In genomic region chr10:73232887-73233286, GRCh38 we compare ENCODE assay signal across 1 cellular context.
TF ChIP-seq lines count a peak whose summit lies in the region.

No MANE protein-coding gene starts in this region.

TF ChIP-seq in K562, 482 proteins besides CTCF, POLR2A, EP300 and RAD21 (continued from another document and continues in another):
- TF ChIP-seq HMGXB4 (CRISPR knock-in tag; IDR thresholded peaks at IDR 0.05) (no peak), DEAF1 (CRISPR knock-in tag; IDR thresholded peaks at IDR 0.05) (peak; percentile 78), CTBP1 (IDR thresholded peaks at IDR 0.05; ENCODE audit: borderline replicate concordance) (peak; percentile 28; the same call in 1 of the 2 replicates), RCOR1 (IDR thresholded peaks at IDR 0.05; ENCODE audit: borderline replicate concordance in 1 of 2, low read depth in 2 of 2, low read length in 2 of 2) (peak in 1 of 2 experiments; percentile 28; a peak in 1 of 4 replicates), MNT (conservative IDR thresholded peaks at IDR 0.05) (peak; percentile 31; a peak in 2 of 4 replicates), CREB5 (CRISPR knock-in tag; IDR thresholded peaks at IDR 0.05) (no peak), GABPB1 (CRISPR knock-in tag; IDR thresholded peaks at IDR 0.05) (no peak), THAP12 (CRISPR knock-in tag; IDR thresholded peaks at IDR 0.05) (no peak), MYNN (IDR thresholded peaks at IDR 0.05) (no peak), MYNN (CRISPR knock-in tag; IDR thresholded peaks at IDR 0.05) (no peak), RAD51 (IDR thresholded peaks at IDR 0.05; ENCODE audit: borderline replicate concordance, low read depth) (no peak), ZNF408 (CRISPR knock-in tag; IDR thresholded peaks at IDR 0.05; ENCODE audit: low read depth) (no peak), BHLHE40 (IDR thresholded peaks at IDR 0.05; ENCODE audit: low read length) (peak; percentile 90), ZNF511 (CRISPR knock-in tag; IDR thresholded peaks at IDR 0.05) (no peak), EHMT2 (IDR thresholded peaks at IDR 0.05) (no peak), NR3C1 (CRISPR knock-in tag; IDR thresholded peaks at IDR 0.05) (no peak), MYC (IDR thresholded peaks at IDR 0.05; ENCODE audit: low read depth, low read length) (peak; percentile 56), MYC (CRISPR knock-in tag; IDR thresholded peaks at IDR 0.05; ENCODE audit: borderline replicate concordance, low read depth) (no peak), ZNF280A (IDR thresholded peaks at IDR 0.05; ENCODE audit: low read depth, partially characterized antibody) (no peak), ZNF407 (IDR thresholded peaks at IDR 0.05; ENCODE audit: low read depth) (no peak), OTX1 (CRISPR knock-in tag; IDR thresholded peaks at IDR 0.05) (no peak), FOXP1 (CRISPR knock-in tag; IDR thresholded peaks at IDR 0.05) (no peak), NR2F6 (CRISPR knock-in tag; IDR thresholded peaks at IDR 0.05) (no peak), L3MBTL2 (IDR thresholded peaks at IDR 0.05) (peak; percentile 43; the same call in 1 of the 2 replicates), FOXM1 (IDR thresholded peaks at IDR 0.05; ENCODE audit: low read depth) (no peak), FOXM1 (CRISPR knock-in tag; IDR thresholded peaks at IDR 0.05; ENCODE audit: low read depth) (no peak), STAG1 (CRISPR knock-in tag; IDR thresholded peaks at IDR 0.05; ENCODE audit: borderline replicate concordance) (no peak; the same call in 1 of the 2 replicates), MAZ (CRISPR knock-in tag; conservative IDR thresholded peaks at IDR 0.05 in 1 of 2, IDR thresholded peaks at IDR 0.05 in 1 of 2) (peak in 1 of 2 experiments; percentile 37; a peak in 1 of 4 replicates), ZBTB7A (IDR thresholded peaks at IDR 0.05; ENCODE audit: borderline replicate concordance, control insufficient read depth, low read depth, low read length) (no peak), MBD1 (CRISPR knock-in tag; IDR thresholded peaks at IDR 0.05) (peak; percentile 71; the same call in 1 of the 2 replicates), KDM2B (CRISPR knock-in tag; IDR thresholded peaks at IDR 0.05) (no peak), ZNF589 (CRISPR knock-in tag; IDR thresholded peaks at IDR 0.05; ENCODE audit: low read depth) (no peak), MCM3 (IDR thresholded peaks at IDR 0.05) (no peak), ZBTB34 (CRISPR knock-in tag; IDR thresholded peaks at IDR 0.05) (no peak), ZZZ3 (IDR thresholded peaks at IDR 0.05) (0 out of 2 replicates have a peak, but pooled peaks have one; percentile 59), HDAC2 (IDR thresholded peaks at IDR 0.05) (no peak), ZKSCAN3 (CRISPR knock-in tag; IDR thresholded peaks at IDR 0.05) (no peak), CREB1 (IDR thresholded peaks at IDR 0.05) (no peak), CREB1 (CRISPR knock-in tag; IDR thresholded peaks at IDR 0.05) (no peak)
